In the genomic region with DNA sequence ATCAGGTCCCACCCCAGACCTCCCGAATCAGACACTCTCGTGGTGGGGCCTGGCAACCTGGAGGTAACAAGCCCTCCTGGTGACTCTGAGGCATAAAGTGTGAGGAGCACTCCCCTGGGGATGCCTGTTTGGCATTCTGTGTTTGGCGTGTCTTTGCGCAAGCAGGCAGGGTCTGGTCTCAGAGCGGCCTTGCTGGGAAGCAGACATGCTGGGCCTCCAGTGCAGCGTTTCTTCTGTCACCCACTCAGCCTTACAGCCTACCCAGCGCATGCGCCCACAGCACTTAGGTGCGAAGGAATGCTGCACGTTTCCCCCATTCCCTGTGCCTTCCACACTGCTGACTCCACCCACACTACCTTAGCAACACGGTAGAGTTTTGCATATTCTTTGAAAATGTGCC, we compare ENCODE assay signal across 16 cellular contexts. TPM values are rescaled to one million over a fixed set of nuclear protein-coding genes. Genes with fewer than 3 reads are reported as not detected.
A peak's percentile ranks its signal among the peaks of the same experiment; 100 is the strongest.
DNase-seq lines count a peak whose midpoint lies in the region; ATAC-seq and TF ChIP-seq lines count a peak whose summit lies in the region.
"Had no signal": no experiment of that assay in that cellular context is flagged by ENCODE, and none has a peak within 500 bp of the region (broad histone marks: within the 10 kb centered on the region; RNA-seq: fewer than 3 reads in every experiment).

No MANE protein-coding gene starts in this region.

- H3K36me3 ChIP-seq in neutrophil (no peaks in the 10 kb centered on the region), smooth muscle cell (ENCODE audit: low read depth) (no peaks in the 10 kb centered on the region)
- H3K36me3 ChIP-seq: heart left ventricle, right lobe of liver, suprapubic skin had no signal

- intact Hi-C loops in activated CD4-positive, alpha-beta T cell treated with anti-CD3 and anti-CD28 coated beads for 36 hours (cut with DNase I, micrococcal nuclease) = loop anchor here in 1 of 2 experiments (10.0 kb wide), 4 partner anchors 181 to 921 kb away; a partner anchor contains a TSS

- peak; percentile 65 for DNase-seq in activated CD4-positive, alpha-beta T cell treated with anti-CD3 and anti-CD28 coated beads for 36 hours
- no peak for DNase-seq in activated CD4-positive, alpha-beta T cell treated with anti-CD3 and anti-CD28 coated beads for 4 hours
- DNase-seq in Jurkat, Clone E6-1 (ENCODE audit: low read depth, low spot score) = no peak
- no peak for DNase-seq in activated naive CD4-positive, alpha-beta T cell treated with anti-CD3 and anti-CD28 coated beads, Interleukin-2, amount 50 U/mL, for 72 hours (ENCODE audit: low spot score in 2 of 2)
- DNase-seq in AML-193 (lab: John Stamatoyannopoulos, UW) = no peak
- no peak for DNase-seq in smooth muscle cell (lab: John Stamatoyannopoulos, UW; ENCODE audit: unreplicated experiment)
- no peak for DNase-seq in GF-D8 (lab: John Stamatoyannopoulos, UW)
- DNase-seq: heart left ventricle, NCI-H187, right lobe of liver, Right ventricle myocardium superior had no signal

- H3K27me3 ChIP-seq in neutrophil = no peaks in the 10 kb centered on the region
- no peaks in the 10 kb centered on the region for H3K27me3 ChIP-seq in smooth muscle cell (ENCODE audit: low read depth)
- H3K27me3 ChIP-seq: heart left ventricle, right lobe of liver, suprapubic skin had no signal

- no peak overlapping the region for H3K9ac ChIP-seq in smooth muscle cell (ENCODE audit: low read depth)

- no peaks in the 10 kb centered on the region for H3K9me3 Mint-ChIP-seq in activated CD4-positive, alpha-beta T cell treated with anti-CD3 and anti-CD28 coated beads for 36 hours (ENCODE audit: low read depth)
- peaks cover 6 to 15% of the 10 kb centered on the region in 2 donors for H3K9me3 Mint-ChIP-seq in activated naive CD4-positive, alpha-beta T cell treated with anti-CD3 and anti-CD28 coated beads, Interleukin-2, amount 50 U/mL, for 72 hours
- H3K9me3 Mint-ChIP-seq: nephron had no signal

- H3K4me1 ChIP-seq in neutrophil (ENCODE audit: control insufficient read depth in 1 of 2, insufficient read depth in 1 of 2, low read depth in 1 of 2, low read length in 1 of 2) (peaks cover 51 to 53% of the 10 kb centered on the region in 2 experiments), smooth muscle cell (ENCODE audit: low read depth) (no peaks in the 10 kb centered on the region)

- H3K36me3 Mint-ChIP-seq in activated CD4-positive, alpha-beta T cell treated with anti-CD3 and anti-CD28 coated beads for 36 hours (ENCODE audit: low read depth) = peaks cover 2% of the 10 kb centered on the region
- peaks cover 0 to 15% of the 10 kb centered on the region in 2 donors for H3K36me3 Mint-ChIP-seq in activated naive CD4-positive, alpha-beta T cell treated with anti-CD3 and anti-CD28 coated beads, Interleukin-2, amount 50 U/mL, for 72 hours

- peak overlapping the region; percentile 3 for H3K4me3 ChIP-seq in Jurkat, Clone E6-1 (ENCODE audit: low read length)
- peak overlapping the region; percentile 12 to 37 for H3K4me3 ChIP-seq in neutrophil (ENCODE audit: low read depth in 1 of 2, low read length in 1 of 2)
- no peak overlapping the region for H3K4me3 ChIP-seq in smooth muscle cell
- H3K4me3 ChIP-seq: right lobe of liver, suprapubic skin had no signal

- no peaks in the 10 kb centered on the region for H3K79me2 ChIP-seq in smooth muscle cell (ENCODE audit: low read depth)

- WGBS in smooth muscle cell (ENCODE audit: low lambda C conversion rate) = 91% methylated on average over 11 of the region's 11 CpGs

- ATAC-seq in activated CD4-positive, alpha-beta T cell treated with anti-CD3 and anti-CD28 coated beads for 36 hours = peak; percentile 15
- peak in 1 of 2 donors; percentile 16 for ATAC-seq in activated naive CD4-positive, alpha-beta T cell treated with anti-CD3 and anti-CD28 coated beads, Interleukin-2, amount 50 U/mL, for 72 hours

- H3F3A ChIP-seq in smooth muscle cell (ENCODE audit: low read depth) = no peaks in the 10 kb centered on the region

- no peak overlapping the region for H3K4me2 ChIP-seq in smooth muscle cell

- H3K4me3 Mint-ChIP-seq in activated CD4-positive, alpha-beta T cell treated with anti-CD3 and anti-CD28 coated beads for 36 hours = peak overlapping the region; percentile 16
- H3K4me3 Mint-ChIP-seq: nephron had no signal

- H3K4me1 Mint-ChIP-seq in activated CD4-positive, alpha-beta T cell treated with anti-CD3 and anti-CD28 coated beads for 36 hours = peaks cover 91% of the 10 kb centered on the region

- POLR2A ChIA-PET in activated CD4-positive, alpha-beta T cell treated with anti-CD3 and anti-CD28 coated beads for 36 hours (lab: Charles Lee) = interaction anchor here (0.8 to 1.4 kb wide), 4 partner anchors 19 to 88 kb away, joined by 4 to 13 read pairs (median 6); no protein-coding TSS in a partner anchor

- H3K9me3 ChIP-seq in neutrophil = no peaks in the 10 kb centered on the region
- H3K9me3 ChIP-seq in smooth muscle cell (replicated peaks; ENCODE audit: low read depth) = no peaks in the 10 kb centered on the region
- H3K9me3 ChIP-seq: heart left ventricle, right lobe of liver, suprapubic skin had no signal

- peak overlapping the region; percentile 98 for H3K27ac Mint-ChIP-seq in activated CD4-positive, alpha-beta T cell treated with anti-CD3 and anti-CD28 coated beads for 36 hours
- peak overlapping the region; percentile 82 to 97 for H3K27ac Mint-ChIP-seq in activated naive CD4-positive, alpha-beta T cell treated with anti-CD3 and anti-CD28 coated beads, Interleukin-2, amount 50 U/mL, for 72 hours
- H3K27ac Mint-ChIP-seq: nephron had no signal

- CTCF ChIA-PET in activated CD4-positive, alpha-beta T cell treated with anti-CD3 and anti-CD28 coated beads for 36 hours (lab: Charles Lee) = interaction anchor here (1.3 to 3.5 kb wide), 2 partner anchors 9 to 86 kb away, joined by 3 to 22 read pairs; a partner anchor contains a TSS

- no peaks in the 10 kb centered on the region for H3K27me3 Mint-ChIP-seq in activated CD4-positive, alpha-beta T cell treated with anti-CD3 and anti-CD28 coated beads for 36 hours

- H3K27ac ChIP-seq in neutrophil (peak overlapping the region; percentile 89), smooth muscle cell (ENCODE audit: low read depth) (no peak overlapping the region)
- H3K27ac ChIP-seq: epithelial cell of prostate, right lobe of liver, suprapubic skin had no signal

- TF ChIP-seq CTCF in neutrophil (IDR thresholded peaks at IDR 0.05) (no peak), smooth muscle cell (IDR thresholded peaks at IDR 0.05; ENCODE audit: borderline replicate concordance, insufficient read depth, poor library complexity, severe bottlenecking) (no peak)

- H2AFZ ChIP-seq in smooth muscle cell (ENCODE audit: low read depth) = no peak overlapping the region

- H4K20me1 ChIP-seq in smooth muscle cell (ENCODE audit: low read depth) = no peaks in the 10 kb centered on the region

RNA-seq across cellular contexts. Expression of a gene that starts 7.4 kb away (rescaled TPM):
- total RNA-seq in activated CD4-positive, alpha-beta T cell treated with anti-CD3 and anti-CD28 coated beads for 36 hours = 10 to 100 TPM; 18.9 to 21.3 TPM
- not detected for polyA plus RNA-seq in Jurkat, Clone E6-1 (2012; ENCODE audit: insufficient read depth, insufficient read length)
- total RNA-seq in activated naive CD4-positive, alpha-beta T cell treated with anti-CD3 and anti-CD28 coated beads, Interleukin-2, amount 50 U/mL, for 72 hours = 10 to 100 TPM in 1 of 2 donors, 1 to 10 TPM in 1; 9.3 to 25.9 TPM
- total RNA-seq in smooth muscle cell = not detected in 2 replicates
- polyA plus RNA-seq in smooth muscle cell = 1.6 TPM in 1 of 2 replicates, not detected in the other
- total RNA-seq: A673, Right ventricle myocardium superior, suprapubic skin had no signal

RNA-seq across cellular contexts. Expression of a gene that starts 49.5 kb away (rescaled TPM):
- total RNA-seq in activated CD4-positive, alpha-beta T cell treated with anti-CD3 and anti-CD28 coated beads for 36 hours = 10 to 100 TPM; 34.5 to 58.5 TPM
- 9.8 TPM for polyA plus RNA-seq in Jurkat, Clone E6-1 (2012; ENCODE audit: insufficient read depth, insufficient read length)
- total RNA-seq in activated naive CD4-positive, alpha-beta T cell treated with anti-CD3 and anti-CD28 coated beads, Interleukin-2, amount 50 U/mL, for 72 hours = 10 to 100 TPM; 46.6 to 57.4 TPM
- 10.5 and 10.8 TPM in 2 replicates for total RNA-seq in smooth muscle cell
- 11.4 and 19.0 TPM in 2 replicates for polyA plus RNA-seq in smooth muscle cell

Comparison
In these comparisons a context has a peak if more than half of its experiments do, and no peak if none do; other contexts are left out.
1. RNA of a gene that starts 7.4 kb away (total RNA-seq): 9.3 to 25.9 TPM in activated naive CD4-positive, alpha-beta T cell treated with anti-CD3 and anti-CD28 coated beads, Interleukin-2, amount 50 U/mL, for 72 hours and 18.9 to 21.3 TPM in activated CD4-positive, alpha-beta T cell treated with anti-CD3 and anti-CD28 coated beads for 36 hours; not detected in smooth muscle cell; every median in the first group is over 10 times any median in the second.